In the genomic region with DNA sequence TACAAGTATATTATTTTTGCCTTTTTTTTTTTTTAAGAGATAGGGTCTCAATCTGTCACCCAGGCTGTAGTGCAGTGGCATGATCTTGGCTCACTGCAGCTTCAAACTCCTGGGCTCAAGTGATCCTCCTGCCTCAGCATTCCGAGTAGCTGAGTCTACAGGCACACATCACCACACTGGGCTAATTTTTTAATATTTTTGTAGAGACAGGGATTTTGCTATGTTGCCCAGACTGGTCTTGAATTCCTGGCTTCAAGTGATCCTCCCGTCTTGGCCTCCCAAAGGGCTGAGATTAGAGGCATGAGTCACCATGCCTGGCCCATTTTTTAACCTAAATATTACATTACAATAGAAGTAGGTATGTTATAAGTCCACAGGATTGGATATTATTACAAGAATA, we compare ENCODE assay signal across 31 cellular contexts. TPM values are rescaled to one million over a fixed set of nuclear protein-coding genes. Genes with fewer than 3 reads are reported as not detected.
DNase-seq lines count a peak whose midpoint lies in the region; ATAC-seq, FAIRE-seq and TF ChIP-seq lines count a peak whose summit lies in the region.
"Had no signal": no experiment of that assay in that cellular context is flagged by ENCODE, and none has a peak within 500 bp of the region (broad histone marks: within the 10 kb centered on the region; RNA-seq: fewer than 3 reads in every experiment).

No MANE protein-coding gene starts in this region.

- H3K27ac ChIP-seq in K562 (ENCODE audit: extremely low read depth, low read depth, low read length): no peak overlapping the region
- no peak overlapping the region for H3K27ac ChIP-seq in foreskin keratinocyte
- H3K27ac ChIP-seq in coronary artery: no peak overlapping the region
- H3K27ac ChIP-seq: adrenal gland, BLaER1, dorsolateral prefrontal cortex, Peyer's patch, SJCRH30, skin epidermis had no signal

- FAIRE-seq in K562 (lab: Jason Lieb, UNC): no peak
- FAIRE-seq: frontal cortex, GM12892 had no signal

- no TSS peak for BruUV-seq in K562 (replicated peaks; lab: Mats Ljungman, UMichigan)

- no peak overlapping the region for H3K9ac ChIP-seq in K562 (ENCODE audit: insufficient read depth in 1 of 2, low read depth in 2 of 2, low read length in 2 of 2)
- H3K9ac ChIP-seq: BLaER1 had no signal

- no peak overlapping the region for H3K4me3 ChIP-seq in K562
- H3K4me3 ChIP-seq in coronary artery: no peak overlapping the region
- H3K4me3 ChIP-seq: adrenal gland, BLaER1, dorsolateral prefrontal cortex, Peyer's patch, SJCRH30, skin epidermis had no signal

- ATAC-seq in K562 (no peak), foreskin keratinocyte (peak; percentile 18), GM18861 (IDR thresholded peaks at IDR 0.05; ENCODE audit: unreplicated experiment) (no peak)
- ATAC-seq: left lobe of liver had no signal

- no peaks in the 10 kb centered on the region for H3K9me1 ChIP-seq in K562 (ENCODE audit: control insufficient read depth, insufficient read depth, low read length)

- TF ChIP-seq CTCF in K562 (IDR thresholded peaks at IDR 0.05 in 2 of 3, conservative IDR thresholded peaks at IDR 0.05 in 1 of 3; ENCODE audit: insufficient read depth in 2 of 3, low read depth in 1 of 3, low read length in 3 of 3) (no peak), foreskin keratinocyte (conservative IDR thresholded peaks at IDR 0.05) (no peak), coronary artery (IDR thresholded peaks at IDR 0.05) (no peak)

- H3K27me3 ChIP-seq in K562 (ENCODE audit: control insufficient read depth in 2 of 2, insufficient read depth in 2 of 2, low read length in 2 of 2) (no peaks in the 10 kb centered on the region), foreskin keratinocyte (no peaks in the 10 kb centered on the region)
- H3K27me3 ChIP-seq: adrenal gland, BLaER1, dorsolateral prefrontal cortex, Peyer's patch, SJCRH30 had no signal

- no peak for TF ChIP-seq POLR2A in K562 (conservative IDR thresholded peaks at IDR 0.05)

- no peak for TF ChIP-seq EP300 in K562 (IDR thresholded peaks at IDR 0.05; ENCODE audit: low read length)

- H3K4me2 ChIP-seq in K562 (ENCODE audit: insufficient read depth, low read length): no peak overlapping the region
- H3K4me2 ChIP-seq: BLaER1 had no signal

- no peaks in the 10 kb centered on the region for H4K20me1 ChIP-seq in K562 (replicated peaks; ENCODE audit: control insufficient read depth, insufficient read depth, low read length)
- H4K20me1 ChIP-seq: BLaER1 had no signal

- H3K79me2 ChIP-seq in K562 (ENCODE audit: control insufficient read depth, insufficient read depth, low read length): no peaks in the 10 kb centered on the region

- H3K36me3 ChIP-seq in K562 (ENCODE audit: control insufficient read depth, insufficient read depth, low read length): peaks cover 15% of the 10 kb centered on the region; the same call in 2 of the 3 replicates

- peak; percentile 6 for DNase-seq in Daoy (ENCODE audit: low read depth)
- peak; percentile 32 for DNase-seq in HT1080 (ENCODE audit: low read depth)
- no peak for DNase-seq in K562 (ENCODE audit: extremely low read depth in 1 of 4, low spot score in 3 of 4)
- DNase-seq in foreskin keratinocyte: peak; percentile 13 to 59
- DNase-seq in coronary artery (ENCODE audit: low spot score): no peak
- DNase-seq in NCI-H2227 (lab: John Stamatoyannopoulos, UW; ENCODE audit: unreplicated experiment): no peak
- DNase-seq in stimulated activated CD4-positive, alpha-beta T cell treated with anti-CD3 and anti-CD28 coated beads, Interleukin-15, amount 100 ng/mL, for 24 hours: no peak
- DNase-seq: ACHN; activated CD4-positive, CD25-positive, alpha-beta regulatory T cell treated with anti-CD3 and anti-CD28 coated beads, Interleukin-2, amount 50 U/mL, for 72 hours; adrenal gland; central memory CD4-positive, alpha-beta T cell; dorsolateral prefrontal cortex; H9; naive B cell; NCI-H1694; NCI-H2171 treated with DMSO at 0.1 percent for 48 hours; NCI-H526 treated with DMSO at 0.1 percent for 48 hours; Peyer's patch; SJCRH30; stimulated activated CD4-positive, alpha-beta T cell treated with anti-CD3 and anti-CD28 coated beads, Interleukin-1b, Interleukin-23, amount 100 ng/mL, for 48 hours; substantia nigra; T-helper 1 cell had no signal

- POLR2A ChIA-PET in K562 (lab: Yijun Ruan, JAX): no interaction called here

- WGBS in K562 (ENCODE audit: insufficient coverage, low coverage, missing lambda C conversion rate): 16% methylated on average over 2 of the region's 2 CpGs

- CTCF ChIA-PET in K562 (lab: Yijun Ruan, JAX; ENCODE audit: low intra/inter-chr PET ratio): no interaction called here

- no peak overlapping the region for H2AFZ ChIP-seq in K562 (ENCODE audit: low read depth, low read length)

- H3K9me3 ChIP-seq in K562 (replicated peaks; ENCODE audit: control insufficient read depth, insufficient read depth, low read depth, low read length): no peaks in the 10 kb centered on the region
- H3K9me3 ChIP-seq: adrenal gland, Peyer's patch, SJCRH30 had no signal

- no peak for TF ChIP-seq RAD21 in K562 (CRISPR knock-in tag; conservative IDR thresholded peaks at IDR 0.05 in 1 of 2, IDR thresholded peaks at IDR 0.05 in 1 of 2)

- intact Hi-C loops in K562 (cut with micrococcal nuclease): no loop called here

- H3K4me1 ChIP-seq in K562 (replicated peaks in 1 of 2; ENCODE audit: control insufficient read depth in 2 of 2, insufficient read depth in 2 of 2, low read length in 2 of 2) (peaks cover 0 to 3% of the 10 kb centered on the region in 2 experiments; a peak in 1 of 5 replicates), foreskin keratinocyte (no peaks in the 10 kb centered on the region)
- H3K4me1 ChIP-seq: adrenal gland, BLaER1, Peyer's patch, SJCRH30 had no signal

- in situ Hi-C loops in K562 (cut with MboI): no loop called here

RNA-seq across cellular contexts. Expression of a gene that starts 3.2 kb away (rescaled TPM):
- 0.46 TPM in 1 of 2 replicates, not detected in the other for total RNA-seq in Daoy (2014; rRNA removed; shearing (Covaris generic))
- not detected in 2 replicates for total RNA-seq in HT1080 (2014; rRNA removed; shearing (Covaris generic))
- not detected in 2 replicates for polyA plus RNA-seq in HT1080 (2015; cell fraction: cytosol; rRNA removed)
- polyA plus RNA-seq in HT1080 (2015; cell fraction: nucleus; rRNA removed): not detected in 2 replicates
- total RNA-seq in K562 (2011; cell fraction: chromatin; rRNA removed; ENCODE audit: low replicate concordance): not detected in 2 replicates
- not detected in 2 replicates for total RNA-seq in K562 (2011; cell fraction: nucleolus; rRNA removed)
- total RNA-seq in K562 (2011; cell fraction: nucleoplasm; rRNA removed): not detected in 2 replicates
- total RNA-seq in K562 (2014; rRNA removed) (not detected in 2 replicates), K562 (2014; rRNA removed; fragmentation: Illumina TruSeq; extraction: Trizol) (not detected in 2 replicates), K562 (2015; rRNA removed; fragmentation: Illumina TruSeq; extraction: Trizol) (not detected in 2 replicates), K562 (2021) (not detected in 2 replicates), foreskin keratinocyte (0.04 TPM in 1 of 2 replicates, not detected in the other)
- polyA plus RNA-seq in K562 (2011; rRNA removed) (not detected in 2 replicates), K562 (2014; fragmentation: Illumina TruSeq; extraction: Trizol) (not detected in 2 replicates), K562 (2014; fragmentation: Nextera tagmentation; extraction: Ambion mirVana) (not detected), K562 (2014; rRNA removed) (not detected in 2 replicates), foreskin keratinocyte (not detected in 2 replicates)
- polyA plus RNA-seq in K562 (2011; cell fraction: cytosol; rRNA removed): not detected in 2 replicates
- 0.18 TPM in 1 of 2 replicates, not detected in the other for polyA plus RNA-seq in K562 (2011; cell fraction: nucleus; rRNA removed)
- not detected in 2 replicates for polyA plus RNA-seq in K562 (2012)
- 0.30 TPM in 1 of 2 replicates, not detected in the other for polyA minus RNA-seq in K562 (2011; rRNA and poly(A)+ RNA removed)
- not detected in 2 replicates for polyA minus RNA-seq in K562 (2011; cell fraction: cytosol; rRNA and poly(A)+ RNA removed)
- polyA minus RNA-seq in K562 (2011; cell fraction: nucleus; rRNA and poly(A)+ RNA removed): not detected in 2 replicates
- total RNA-seq: adrenal gland, H9, left lobe of liver, mesenteric fat pad, SJCRH30 had no signal
- polyA plus RNA-seq: adrenal gland had no signal

RNA-seq across cellular contexts. Expression of a gene that starts 32.6 kb away (rescaled TPM):
- 138 and 148 TPM in 2 replicates for total RNA-seq in Daoy (2014; rRNA removed; shearing (Covaris generic))
- 86.8 and 93.6 TPM in 2 replicates for total RNA-seq in HT1080 (2014; rRNA removed; shearing (Covaris generic))
- 68.4 and 77.1 TPM in 2 replicates for polyA plus RNA-seq in HT1080 (2015; cell fraction: cytosol; rRNA removed)
- 99.6 and 102 TPM in 2 replicates for polyA plus RNA-seq in HT1080 (2015; cell fraction: nucleus; rRNA removed)
- total RNA-seq in K562 (2011; cell fraction: chromatin; rRNA removed; ENCODE audit: low replicate concordance): 98.8 and 294 TPM in 2 replicates
- 65.5 and 71.3 TPM in 2 replicates for total RNA-seq in K562 (2011; cell fraction: nucleolus; rRNA removed)
- total RNA-seq in K562 (2011; cell fraction: nucleoplasm; rRNA removed): 135 and 180 TPM in 2 replicates
- 150 and 165 TPM in 2 replicates for total RNA-seq in K562 (2014; rRNA removed)
- 230 and 259 TPM in 2 replicates for total RNA-seq in K562 (2014; rRNA removed; fragmentation: Illumina TruSeq; extraction: Trizol)
- 174 and 190 TPM in 2 replicates for total RNA-seq in K562 (2015; rRNA removed; fragmentation: Illumina TruSeq; extraction: Trizol)
- total RNA-seq in K562 (2021): 167 and 172 TPM in 2 replicates
- 233 and 294 TPM in 2 replicates for polyA plus RNA-seq in K562 (2011; rRNA removed)
- polyA plus RNA-seq in K562 (2011; cell fraction: cytosol; rRNA removed): 38.2 and 71.9 TPM in 2 replicates
- polyA plus RNA-seq in K562 (2011; cell fraction: nucleus; rRNA removed): 83.1 and 206 TPM in 2 replicates
- 109 and 119 TPM in 2 replicates for polyA plus RNA-seq in K562 (2012)
- polyA plus RNA-seq in K562 (2014; fragmentation: Illumina TruSeq; extraction: Trizol): 164 and 203 TPM in 2 replicates
- polyA plus RNA-seq in K562 (2014; fragmentation: Nextera tagmentation; extraction: Ambion mirVana): 100 to 1,000 TPM; 257 to 275 TPM
- 235 and 238 TPM in 2 replicates for polyA plus RNA-seq in K562 (2014; rRNA removed)
- polyA minus RNA-seq in K562 (2011; rRNA and poly(A)+ RNA removed): 151 and 155 TPM in 2 replicates
- polyA minus RNA-seq in K562 (2011; cell fraction: cytosol; rRNA and poly(A)+ RNA removed): 37.3 and 65.9 TPM in 2 replicates
- polyA minus RNA-seq in K562 (2011; cell fraction: nucleus; rRNA and poly(A)+ RNA removed): 67.0 and 103 TPM in 2 replicates
- total RNA-seq in foreskin keratinocyte: 102 and 104 TPM in 2 replicates
- 77.9 and 83.0 TPM in 2 replicates for polyA plus RNA-seq in foreskin keratinocyte

RNA-seq across cellular contexts. Expression of a gene that starts 46.1 kb away (rescaled TPM):
- not detected in 2 replicates for total RNA-seq in Daoy (2014; rRNA removed; shearing (Covaris generic))
- not detected in 2 replicates for total RNA-seq in HT1080 (2014; rRNA removed; shearing (Covaris generic))
- not detected in 2 replicates for polyA plus RNA-seq in HT1080 (2015; cell fraction: cytosol; rRNA removed)
- not detected in 2 replicates for polyA plus RNA-seq in HT1080 (2015; cell fraction: nucleus; rRNA removed)
- total RNA-seq in K562 (2011; cell fraction: chromatin; rRNA removed; ENCODE audit: low replicate concordance): not detected in 2 replicates
- not detected in 2 replicates for total RNA-seq in K562 (2011; cell fraction: nucleolus; rRNA removed)
- total RNA-seq in K562 (2011; cell fraction: nucleoplasm; rRNA removed): not detected in 2 replicates
- 0.24 TPM in 1 of 2 replicates, not detected in the other for total RNA-seq in K562 (2014; rRNA removed)
- not detected in 2 replicates for total RNA-seq in K562 (2014; rRNA removed; fragmentation: Illumina TruSeq; extraction: Trizol)
- total RNA-seq in K562 (2015; rRNA removed; fragmentation: Illumina TruSeq; extraction: Trizol): not detected in 2 replicates
- not detected in 2 replicates for total RNA-seq in K562 (2021)
- 0.06 TPM in 1 of 2 replicates, not detected in the other for polyA plus RNA-seq in K562 (2011; rRNA removed)
- polyA plus RNA-seq in K562 (2011; cell fraction: cytosol; rRNA removed): 0.10 and 0.60 TPM in 2 replicates
- 0.13 TPM in 1 of 2 replicates, not detected in the other for polyA plus RNA-seq in K562 (2011; cell fraction: nucleus; rRNA removed)
- 0.08 and 0.09 TPM in 2 replicates for polyA plus RNA-seq in K562 (2012)
- 0.07 TPM in 1 of 2 replicates, not detected in the other for polyA plus RNA-seq in K562 (2014; fragmentation: Illumina TruSeq; extraction: Trizol)
- polyA plus RNA-seq in K562 (2014; fragmentation: Nextera tagmentation; extraction: Ambion mirVana): under 1 TPM in 1 of 2 experiments, not detected in 1; 0.03 TPM
- polyA plus RNA-seq in K562 (2014; rRNA removed): 0.05 TPM in 1 of 2 replicates, not detected in the other
- 0.21 TPM in 1 of 2 replicates, not detected in the other for polyA minus RNA-seq in K562 (2011; rRNA and poly(A)+ RNA removed)
- polyA minus RNA-seq in K562 (2011; cell fraction: cytosol; rRNA and poly(A)+ RNA removed): not detected in 2 replicates
- not detected in 2 replicates for polyA minus RNA-seq in K562 (2011; cell fraction: nucleus; rRNA and poly(A)+ RNA removed)
- total RNA-seq in foreskin keratinocyte: not detected in 2 replicates
- not detected in 2 replicates for polyA plus RNA-seq in foreskin keratinocyte
- total RNA-seq: adrenal gland, frontal cortex, left lobe of liver, mesenteric fat pad, pulmonary artery endothelial cell, SJCRH30, ureter had no signal
- polyA plus RNA-seq: adrenal gland had no signal

RNA-seq across cellular contexts. Expression of a gene that starts 46.8 kb away (rescaled TPM):
- total RNA-seq in Daoy (2014; rRNA removed; shearing (Covaris generic)): 81.7 and 97.8 TPM in 2 replicates
- 29.6 and 52.9 TPM in 2 replicates for total RNA-seq in HT1080 (2014; rRNA removed; shearing (Covaris generic))
- polyA plus RNA-seq in HT1080 (2015; cell fraction: cytosol; rRNA removed): 38.2 and 45.8 TPM in 2 replicates
- polyA plus RNA-seq in HT1080 (2015; cell fraction: nucleus; rRNA removed): 126 TPM in 2 replicates
- total RNA-seq in K562 (2011; cell fraction: chromatin; rRNA removed; ENCODE audit: low replicate concordance): 247 and 297 TPM in 2 replicates
- 102 and 117 TPM in 2 replicates for total RNA-seq in K562 (2011; cell fraction: nucleolus; rRNA removed)
- total RNA-seq in K562 (2011; cell fraction: nucleoplasm; rRNA removed): 156 and 208 TPM in 2 replicates
- 33.3 and 53.3 TPM in 2 replicates for total RNA-seq in K562 (2014; rRNA removed)
- 35.1 and 40.0 TPM in 2 replicates for total RNA-seq in K562 (2014; rRNA removed; fragmentation: Illumina TruSeq; extraction: Trizol)
- 38.2 and 39.7 TPM in 2 replicates for total RNA-seq in K562 (2015; rRNA removed; fragmentation: Illumina TruSeq; extraction: Trizol)
- 40.8 and 48.9 TPM in 2 replicates for total RNA-seq in K562 (2021)
- 40.2 and 44.5 TPM in 2 replicates for polyA plus RNA-seq in K562 (2011; rRNA removed)
- 16.7 and 24.3 TPM in 2 replicates for polyA plus RNA-seq in K562 (2011; cell fraction: cytosol; rRNA removed)
- polyA plus RNA-seq in K562 (2011; cell fraction: nucleus; rRNA removed): 140 and 177 TPM in 2 replicates
- 25.0 and 29.6 TPM in 2 replicates for polyA plus RNA-seq in K562 (2012)
- 31.7 and 39.4 TPM in 2 replicates for polyA plus RNA-seq in K562 (2014; fragmentation: Illumina TruSeq; extraction: Trizol)
- 1 to 10 TPM; 5.1 to 7.0 TPM for polyA plus RNA-seq in K562 (2014; fragmentation: Nextera tagmentation; extraction: Ambion mirVana)
- 47.6 and 47.8 TPM in 2 replicates for polyA plus RNA-seq in K562 (2014; rRNA removed)
- 35.7 and 40.6 TPM in 2 replicates for polyA minus RNA-seq in K562 (2011; rRNA and poly(A)+ RNA removed)
- 22.7 and 23.1 TPM in 2 replicates for polyA minus RNA-seq in K562 (2011; cell fraction: cytosol; rRNA and poly(A)+ RNA removed)
- 47.3 and 62.5 TPM in 2 replicates for polyA minus RNA-seq in K562 (2011; cell fraction: nucleus; rRNA and poly(A)+ RNA removed)
- total RNA-seq in foreskin keratinocyte: 61.7 and 69.7 TPM in 2 replicates
- 18.1 and 19.5 TPM in 2 replicates for polyA plus RNA-seq in foreskin keratinocyte

Comparison
In these comparisons a context has a peak if more than half of its experiments do, and no peak if none do; other contexts are left out.
1. DNase-seq: peak in Daoy (single experiment), HT1080 (single experiment) and foreskin keratinocyte (2 of 2); none in K562 (0 of 4), coronary artery (single experiment), NCI-H2227 (single experiment) and stimulated activated CD4-positive, alpha-beta T cell treated with anti-CD3 and anti-CD28 coated beads, Interleukin-15, amount 100 ng/mL, for 24 hours (single experiment).